ENCODE assay signal across 22 cellular contexts in genomic region chr11:69376155-69377028, GRCh38.
DNase-seq lines count a peak whose midpoint lies in the region; ATAC-seq, FAIRE-seq and TF ChIP-seq lines count a peak whose summit lies in the region.
"Had no signal": no experiment of that assay in that cellular context is flagged by ENCODE, and none has a peak within 500 bp of the region (broad histone marks: within the 10 kb centered on the region; RNA-seq: fewer than 3 reads in every experiment).

No MANE protein-coding gene starts in this region.

- no peak for ATAC-seq in Right ventricle myocardium superior (ENCODE audit: poor library complexity)
- ATAC-seq in Right ventricle myocardium inferior: no peak
- no peak for ATAC-seq in GM19467 (IDR thresholded peaks at IDR 0.05; ENCODE audit: unreplicated experiment)
- no peak for ATAC-seq in activated T-cell treated with anti-CD3 and anti-CD28 coated beads, Interleukin-2, amount 50 U/mL, for 4 hours
- ATAC-seq: activated CD8-positive, alpha-beta T cell treated with anti-CD3 and anti-CD28 coated beads, Interleukin-2, amount 10 ng/mL, durations not matched to agents 7 days and 5 days; heart left ventricle had no signal

- 75% methylated on average over 6 of the region's 20 CpGs for WGBS in suprapubic skin

- FAIRE-seq in kidney (lab: Jason Lieb, UNC): no peak

- no peak overlapping the region for H3K4me3 Mint-ChIP-seq in activated T-cell treated with anti-CD3 and anti-CD28 coated beads, Interleukin-2, amount 50 U/mL, for 4 hours
- H3K4me3 Mint-ChIP-seq: activated CD8-positive, alpha-beta T cell treated with anti-CD3 and anti-CD28 coated beads, Interleukin-2, amount 10 ng/mL, durations not matched to agents 7 days and 5 days; CD8-positive, alpha-beta memory T cell; neural crest cell; stimulated activated naive CD8-positive, alpha-beta T cell treated with anti-CD3 and anti-CD28 coated beads, Interleukin-15, Interleukin-2, amounts not matched to agents 100 ng/mL and 50 ng/mL, for 24 hours; T-helper 1 cell treated with Interleukin-12 subunit alpha and Interleukin-12 subunit beta and Interleukin-4 antibody, amounts not matched to agents 30 μg/mL and 1 μg/mL, for 36 hours had no signal

- H3K9me3 ChIP-seq in kidney (ENCODE audit: control insufficient read depth in 1 of 2, low read length in 2 of 2) (no peaks in the 10 kb centered on the region), suprapubic skin (no peaks in the 10 kb centered on the region)
- H3K9me3 ChIP-seq: heart left ventricle, upper lobe of left lung had no signal

- intact Hi-C loops in Right ventricle myocardium superior (cut with DNase I) (no loop called here), Right ventricle myocardium inferior (cut with DNase I) (no loop called here), kidney (cut with DNase I) (no loop called here)

- H3K36me3 Mint-ChIP-seq in activated T-cell treated with anti-CD3 and anti-CD28 coated beads, Interleukin-2, amount 50 U/mL, for 4 hours (ENCODE audit: insufficient read depth): no peaks in the 10 kb centered on the region
- H3K36me3 Mint-ChIP-seq: CD8-positive, alpha-beta memory T cell had no signal

- H3K4me1 ChIP-seq in kidney (ENCODE audit: control insufficient read depth in 1 of 2, insufficient read depth in 1 of 2, low read depth in 1 of 2, low read length in 2 of 2): no peaks in the 10 kb centered on the region
- H3K4me1 ChIP-seq in suprapubic skin: peaks cover 48% of the 10 kb centered on the region

- peaks cover 3% of the 10 kb centered on the region for H3K27me3 Mint-ChIP-seq in activated T-cell treated with anti-CD3 and anti-CD28 coated beads, Interleukin-2, amount 50 U/mL, for 4 hours (ENCODE audit: low read depth)
- H3K27me3 Mint-ChIP-seq: stimulated activated naive CD8-positive, alpha-beta T cell treated with anti-CD3 and anti-CD28 coated beads, Interleukin-15, Interleukin-2, amounts not matched to agents 100 ng/mL and 50 ng/mL, for 24 hours had no signal

- H3K27me3 ChIP-seq in suprapubic skin: no peaks in the 10 kb centered on the region
- H3K27me3 ChIP-seq: heart left ventricle, upper lobe of left lung had no signal

- no peak for TF ChIP-seq POLR2A in suprapubic skin (IDR thresholded peaks at IDR 0.05)

- H3K4me1 Mint-ChIP-seq in activated T-cell treated with anti-CD3 and anti-CD28 coated beads, Interleukin-2, amount 50 U/mL, for 4 hours (ENCODE audit: low read depth): no peaks in the 10 kb centered on the region
- H3K4me1 Mint-ChIP-seq: neural crest cell had no signal

- H3K36me3 ChIP-seq in kidney (ENCODE audit: control insufficient read depth in 1 of 2, insufficient read depth in 2 of 2, low read length in 2 of 2) (no peaks in the 10 kb centered on the region), suprapubic skin (no peaks in the 10 kb centered on the region)
- H3K36me3 ChIP-seq: heart left ventricle, upper lobe of left lung had no signal

- H3K9me3 Mint-ChIP-seq in activated T-cell treated with anti-CD3 and anti-CD28 coated beads, Interleukin-2, amount 50 U/mL, for 4 hours: no peaks in the 10 kb centered on the region
- H3K9me3 Mint-ChIP-seq: CD8-positive, alpha-beta memory T cell; neural crest cell; stimulated activated naive CD8-positive, alpha-beta T cell treated with anti-CD3 and anti-CD28 coated beads, Interleukin-15, Interleukin-2, amounts not matched to agents 100 ng/mL and 50 ng/mL, for 24 hours; T-helper 1 cell treated with Interleukin-12 subunit alpha and Interleukin-12 subunit beta and Interleukin-4 antibody, amounts not matched to agents 30 μg/mL and 1 μg/mL, for 36 hours had no signal

- H3K4me3 ChIP-seq in kidney (ENCODE audit: low read length in 2 of 2): no peak overlapping the region
- peak overlapping the region; percentile 24 for H3K4me3 ChIP-seq in suprapubic skin
- H3K4me3 ChIP-seq: heart left ventricle, upper lobe of left lung had no signal

- H3K27ac ChIP-seq in kidney (ENCODE audit: low read depth in 2 of 2, low read length in 2 of 2) (no peak overlapping the region), suprapubic skin (peak overlapping the region; percentile 37)
- H3K27ac ChIP-seq: heart left ventricle, HL-60, upper lobe of left lung had no signal

- no peak for TF ChIP-seq CTCF in kidney (IDR thresholded peaks at IDR 0.05; ENCODE audit: borderline replicate concordance, extremely low read depth, insufficient read depth)
- no peak for TF ChIP-seq CTCF in suprapubic skin (IDR thresholded peaks at IDR 0.05)

- TF ChIP-seq EP300 in suprapubic skin (IDR thresholded peaks at IDR 0.05): no peak

- H3K9ac ChIP-seq in kidney (ENCODE audit: low read length in 2 of 2): no peak overlapping the region

- DNase-seq in Right ventricle myocardium superior (peak; percentile 29), Right ventricle myocardium inferior (ENCODE audit: missing footprints) (no peak), SW480 (ENCODE audit: low spot score) (peak; percentile 43), kidney (peak; percentile 44), suprapubic skin (ENCODE audit: low spot score in 2 of 2) (peak; percentile 54 to 57), GM19240 (ENCODE audit: insufficient read length, low spot score) (no peak)
- no peak for DNase-seq in activated T-cell treated with anti-CD3 and anti-CD28 coated beads, Interleukin-2, amount 50 U/mL, for 4 hours
- DNase-seq: activated CD8-positive, alpha-beta T cell treated with anti-CD3 and anti-CD28 coated beads, Interleukin-2, amount 10 ng/mL, durations not matched to agents 7 days and 5 days; anterior cingulate cortex; cerebellar nuclear complex; effector memory CD4-positive, alpha-beta T cell; NCI-H2081 treated with DMSO at 0.1 percent for 48 hours; NCI-H524; SHP77 had no signal

Comparison
In these comparisons a context has a peak if more than half of its experiments do, and no peak if none do; other contexts are left out.
1. DNase-seq: peak in Right ventricle myocardium superior (single experiment), SW480 (single experiment), kidney (single experiment) and suprapubic skin (2 of 2); none in Right ventricle myocardium inferior (single experiment), activated T-cell treated with anti-CD3 and anti-CD28 coated beads, Interleukin-2, amount 50 U/mL, for 4 hours (single experiment) and GM19240 (single experiment).